18 cellular contexts compared by ENCODE assay signal in genomic region chr18:63661746-63662145, GRCh38. TPM values are rescaled to one million over a fixed set of nuclear protein-coding genes. Genes with fewer than 3 reads are reported as not detected.
"Had no signal": no experiment of that assay in that cellular context is flagged by ENCODE, and none has a peak within 500 bp of the region (broad histone marks: within the 10 kb centered on the region; RNA-seq: fewer than 3 reads in every experiment).

TSS of gene SERPINB3 (minus strand) at chr18:63661893. CDS start at chr18:63661216, 677 bp downstream.

RNA-seq across cellular contexts. Expression of gene SERPINB3, which starts in this region (rescaled TPM):
- total RNA-seq: cerebellum, dorsolateral prefrontal cortex, kidney epithelial cell, left cardiac atrium, left lung, mononuclear cell, natural killer cell, occipital lobe, right cardiac atrium, sigmoid colon, skeletal muscle tissue, spleen, thoracic aorta, transverse colon, upper lobe of right lung, uterus had no signal
- polyA plus RNA-seq: hepatocyte, neural cell, right cardiac atrium had no signal
